1 cellular context compared by ENCODE assay signal in the genomic region with DNA sequence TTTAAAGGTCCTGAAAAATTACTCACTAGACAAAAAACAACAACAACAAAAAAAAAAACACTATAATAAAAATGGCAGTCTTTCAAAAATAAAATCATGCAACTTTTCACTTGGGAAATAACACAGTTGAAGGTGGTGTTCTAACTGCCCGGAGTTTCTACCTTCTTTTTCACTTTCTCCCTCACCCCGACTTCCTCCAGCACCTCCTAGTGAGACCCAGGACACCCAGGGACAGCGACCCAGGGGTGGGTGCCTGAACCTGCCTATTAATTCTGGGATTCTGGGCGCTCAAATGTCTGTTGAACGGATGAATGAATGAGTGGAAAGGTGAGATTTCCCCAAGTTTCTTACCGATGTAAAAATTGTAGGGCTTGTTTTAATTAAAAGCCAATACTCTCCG.
TF ChIP-seq lines count a peak whose summit lies in the region.

No MANE protein-coding gene starts in this region.

TF ChIP-seq in H1, 55 proteins besides CTCF, POLR2A, EP300 and RAD21:
- no peak for TF ChIP-seq EZH2 (IDR thresholded peaks at IDR 0.05; ENCODE audit: low read depth, low read length, severe bottlenecking)
- no peak for TF ChIP-seq CREB1 (IDR thresholded peaks at IDR 0.05)
- no peak for TF ChIP-seq JUND (IDR thresholded peaks at IDR 0.05; ENCODE audit: low read length)
- no peak for TF ChIP-seq CBX8 (IDR thresholded peaks at IDR 0.05; ENCODE audit: borderline replicate concordance, low read depth, low read length)
